In genomic region chr3:115834068-115834467, GRCh38 we compare ENCODE assay signal across 21 cellular contexts.
DNase-seq lines count a peak whose midpoint lies in the region; ATAC-seq, FAIRE-seq and TF ChIP-seq lines count a peak whose summit lies in the region.
"Had no signal": no experiment of that assay in that cellular context is flagged by ENCODE, and none has a peak within 500 bp of the region (broad histone marks: within the 10 kb centered on the region; RNA-seq: fewer than 3 reads in every experiment).

No MANE protein-coding gene starts in this region.

- H3K27me3 Mint-ChIP-seq in astrocyte (ENCODE audit: low read depth, unreplicated experiment), result no peaks in the 10 kb centered on the region
- H3K27me3 Mint-ChIP-seq: activated naive CD4-positive, alpha-beta T cell treated with anti-CD3 and anti-CD28 coated beads, Interleukin-2, amount 10 ng/mL, durations not matched to agents 7 days and 5 days had no signal

- no peak overlapping the region for H3K4me3 ChIP-seq in HFF-Myc (replicated peaks; ENCODE audit: low read depth, low read length)
- H3K4me3 ChIP-seq in astrocyte (ENCODE audit: insufficient read depth, low read depth, low read length), result no peak overlapping the region
- no peak overlapping the region for H3K4me3 ChIP-seq in HAP-1
- H3K4me3 ChIP-seq: GM23338, K562 had no signal

- H3K27me3 ChIP-seq in astrocyte (ENCODE audit: insufficient read depth, low read length) (no peaks in the 10 kb centered on the region), foreskin keratinocyte (no peaks in the 10 kb centered on the region), HAP-1 (ENCODE audit: low read depth) (no peaks in the 10 kb centered on the region; the same call in 1 of the 2 replicates)

- H3K9me3 ChIP-seq in astrocyte (ENCODE audit: insufficient read depth, low read depth, low read length) (no peaks in the 10 kb centered on the region), HAP-1 (no peaks in the 10 kb centered on the region)
- H3K9me3 ChIP-seq: Caco-2 had no signal

- H3K4me2 ChIP-seq in astrocyte (ENCODE audit: low read length), result no peak overlapping the region
- H3K4me2 ChIP-seq: GM23338 had no signal

- TF ChIP-seq CTCF in HFF-Myc (IDR thresholded peaks at IDR 0.05; ENCODE audit: low read depth, low read length, missing control alignments) (no peak), astrocyte (IDR thresholded peaks at IDR 0.05; ENCODE audit: insufficient read depth, low read depth, low read length) (no peak), foreskin keratinocyte (conservative IDR thresholded peaks at IDR 0.05) (no peak)

- H3K27ac Mint-ChIP-seq in astrocyte (ENCODE audit: unreplicated experiment), result peak overlapping the region; percentile 1
- H3K27ac Mint-ChIP-seq: activated naive CD4-positive, alpha-beta T cell treated with anti-CD3 and anti-CD28 coated beads, Interleukin-2, amount 10 ng/mL, durations not matched to agents 7 days and 5 days; GM23338 had no signal

- H3K9ac ChIP-seq in astrocyte (ENCODE audit: low read length), result no peak overlapping the region

- FAIRE-seq in astrocyte (lab: Jason Lieb, UNC), result peak; percentile 64
- FAIRE-seq: colon, K562 had no signal

- H3K27ac ChIP-seq in astrocyte (ENCODE audit: low read depth, low read length) (no peak overlapping the region), foreskin keratinocyte (no peak overlapping the region)

- no peaks in the 10 kb centered on the region for H4K20me1 ChIP-seq in astrocyte (ENCODE audit: insufficient read depth, low read length)

- H3K4me1 Mint-ChIP-seq in astrocyte (ENCODE audit: low read depth, unreplicated experiment), result peaks cover 13% of the 10 kb centered on the region
- H3K4me1 Mint-ChIP-seq: activated naive CD4-positive, alpha-beta T cell treated with anti-CD3 and anti-CD28 coated beads, Interleukin-2, amount 10 ng/mL, durations not matched to agents 7 days and 5 days had no signal

- H2AFZ ChIP-seq in astrocyte (ENCODE audit: low read depth, low read length), result no peak overlapping the region
- H2AFZ ChIP-seq: GM23338 had no signal

- in situ Hi-C loops in HAP-1 (cut with MboI; ENCODE audit: low sequenced_read_pairs), result no loop called here

- no peaks in the 10 kb centered on the region for H3K9me3 Mint-ChIP-seq in astrocyte (ENCODE audit: unreplicated experiment)
- H3K9me3 Mint-ChIP-seq: activated naive CD4-positive, alpha-beta T cell treated with anti-CD3 and anti-CD28 coated beads, Interleukin-2, amount 10 ng/mL, durations not matched to agents 7 days and 5 days; GM23338 had no signal

- H3K36me3 ChIP-seq in astrocyte (ENCODE audit: insufficient read depth, low read length) (no peaks in the 10 kb centered on the region), HAP-1 (replicated peaks) (no peaks in the 10 kb centered on the region)

- ATAC-seq in foreskin keratinocyte (peak; percentile 45), HG03159 (IDR thresholded peaks at IDR 0.05; ENCODE audit: unreplicated experiment) (no peak)
- ATAC-seq: activated CD4-positive, CD25-positive, alpha-beta regulatory T cell treated with anti-CD3 and anti-CD28 coated beads, Interleukin-2, amount 50 U/mL, for 24 hours; esophagus mucosa; GM23338; K562; Panc1; right cardiac atrium had no signal

- H3K79me2 ChIP-seq in astrocyte (ENCODE audit: insufficient read depth, low read length), result no peaks in the 10 kb centered on the region

- peak; percentile 75 for DNase-seq in A172 (ENCODE audit: low spot score)
- peak; percentile 53 for DNase-seq in HFF-Myc (ENCODE audit: extremely low read depth, low read depth)
- DNase-seq in astrocyte (ENCODE audit: low read depth), result peak; percentile 89
- peak; percentile 63 to 82 for DNase-seq in foreskin keratinocyte
- DNase-seq in NCI-H526 (lab: John Stamatoyannopoulos, UW), result no peak
- no peak for DNase-seq in central memory CD4-positive, alpha-beta T cell
- no peak for DNase-seq in HAP-1 (ENCODE audit: low spot score in 2 of 2)
- DNase-seq: 8988T; activated naive CD4-positive, alpha-beta T cell treated with anti-CD3 and anti-CD28 coated beads, Interleukin-2, amount 10 ng/mL, durations not matched to agents 7 days and 5 days; Caco-2; NCI-H524 treated with DMSO at 0.1 percent for 48 hours; right cardiac atrium; stimulated activated CD4-positive, alpha-beta T cell treated with anti-CD3 and anti-CD28 coated beads, Interleukin-4, amount 100 ng/mL, for 24 hours; trophoblast cell had no signal

- H3K4me1 ChIP-seq in astrocyte (ENCODE audit: insufficient read depth, low read length), result peaks cover 11% of the 10 kb centered on the region
- peaks cover 35% of the 10 kb centered on the region for H3K4me1 ChIP-seq in foreskin keratinocyte
- H3K4me1 ChIP-seq in HAP-1, result no peaks in the 10 kb centered on the region
- H3K4me1 ChIP-seq: Caco-2 had no signal

- no peaks in the 10 kb centered on the region for H3K36me3 Mint-ChIP-seq in astrocyte (ENCODE audit: low read depth, unreplicated experiment)
- H3K36me3 Mint-ChIP-seq: activated naive CD4-positive, alpha-beta T cell treated with anti-CD3 and anti-CD28 coated beads, Interleukin-2, amount 10 ng/mL, durations not matched to agents 7 days and 5 days had no signal

- no peak overlapping the region for H3K4me3 Mint-ChIP-seq in astrocyte (ENCODE audit: unreplicated experiment)
- H3K4me3 Mint-ChIP-seq: activated naive CD4-positive, alpha-beta T cell treated with anti-CD3 and anti-CD28 coated beads, Interleukin-2, amount 10 ng/mL, durations not matched to agents 7 days and 5 days; GM23338 had no signal

Comparison
In these comparisons a context has a peak if more than half of its experiments do, and no peak if none do; other contexts are left out.
1. DNase-seq: peak in A172 (single experiment), HFF-Myc (single experiment), astrocyte (single experiment) and foreskin keratinocyte (2 of 2); none in NCI-H526 (0 of 2), central memory CD4-positive, alpha-beta T cell (single experiment) and HAP-1 (0 of 2).